16 cellular contexts compared by ENCODE assay signal in the genomic region with DNA sequence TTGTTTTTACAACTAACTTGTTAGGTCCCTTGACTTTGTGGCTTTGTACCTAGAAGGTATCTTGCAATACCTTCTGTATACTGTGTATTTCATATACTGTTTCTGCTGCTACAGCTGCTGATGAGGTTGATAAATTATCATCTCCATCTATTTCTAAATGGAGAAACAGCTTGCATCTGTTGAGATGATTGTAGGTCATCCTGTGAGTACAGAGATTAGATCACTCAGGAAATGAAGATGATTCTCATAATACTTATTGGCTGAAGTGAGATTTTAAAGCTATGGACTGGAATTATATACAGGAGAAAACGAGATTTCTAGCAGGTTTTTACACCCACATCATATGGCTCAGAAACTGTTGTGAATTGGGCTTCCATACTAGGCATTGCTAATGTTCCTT.
DNase-seq lines count a peak whose midpoint lies in the region; ATAC-seq, FAIRE-seq and TF ChIP-seq lines count a peak whose summit lies in the region.
"Had no signal": no experiment of that assay in that cellular context is flagged by ENCODE, and none has a peak within 500 bp of the region (broad histone marks: within the 10 kb centered on the region; RNA-seq: fewer than 3 reads in every experiment).

No MANE protein-coding gene starts in this region.

- no peaks in the 10 kb centered on the region for H3K9me3 Mint-ChIP-seq in T-helper 2 cell treated with Interferon-gamma antibody and Interleukin-4, amounts not matched to agents 5 μg/mL and 100 μg/mL, for 36 hours
- H3K9me3 Mint-ChIP-seq: memory B cell had no signal

- CTCF ChIA-PET in HEK293T (lab: Yijun Ruan, JAX) = no interaction called here

- no peak overlapping the region for H3K4me3 Mint-ChIP-seq in T-helper 2 cell treated with Interferon-gamma antibody and Interleukin-4, amounts not matched to agents 5 μg/mL and 100 μg/mL, for 36 hours
- H3K4me3 Mint-ChIP-seq: CD4-positive, alpha-beta T cell; memory B cell had no signal

- FAIRE-seq in D721Med (lab: Jason Lieb, UNC) (peak; percentile 21), urothelium cell line (lab: Jason Lieb, UNC) (no peak)
- FAIRE-seq: endothelial cell of umbilical vein, HTR-8/SVneo, islet of Langerhans had no signal

- H3K36me3 Mint-ChIP-seq in T-helper 2 cell treated with Interferon-gamma antibody and Interleukin-4, amounts not matched to agents 5 μg/mL and 100 μg/mL, for 36 hours (ENCODE audit: low read depth) = no peaks in the 10 kb centered on the region
- H3K36me3 Mint-ChIP-seq: memory B cell had no signal

- no peak for TF ChIP-seq CTCF in D721Med (IDR thresholded peaks at IDR 0.05; ENCODE audit: insufficient read depth, missing control alignments)

- ATAC-seq in GM19025 (IDR thresholded peaks at IDR 0.05; ENCODE audit: low read depth, unreplicated experiment) (peak; percentile 44), GM21825 (IDR thresholded peaks at IDR 0.05; ENCODE audit: unreplicated experiment) (peak; percentile 38), HG03432 (IDR thresholded peaks at IDR 0.05; ENCODE audit: unreplicated experiment) (peak; percentile 47)
- ATAC-seq: right cardiac atrium had no signal

- H3K27me3 Mint-ChIP-seq in T-helper 2 cell treated with Interferon-gamma antibody and Interleukin-4, amounts not matched to agents 5 μg/mL and 100 μg/mL, for 36 hours (ENCODE audit: low read depth) = no peaks in the 10 kb centered on the region
- H3K27me3 Mint-ChIP-seq: CD4-positive, alpha-beta T cell; memory B cell had no signal

- H3K27ac Mint-ChIP-seq in T-helper 2 cell treated with Interferon-gamma antibody and Interleukin-4, amounts not matched to agents 5 μg/mL and 100 μg/mL, for 36 hours = no peak overlapping the region
- H3K27ac Mint-ChIP-seq: CD4-positive, alpha-beta T cell; memory B cell had no signal

- POLR2A ChIA-PET in HEK293T (lab: Yijun Ruan, JAX) = no interaction called here

- H3K4me1 Mint-ChIP-seq in T-helper 2 cell treated with Interferon-gamma antibody and Interleukin-4, amounts not matched to agents 5 μg/mL and 100 μg/mL, for 36 hours (ENCODE audit: low read depth) = peaks cover 2% of the 10 kb centered on the region
- H3K4me1 Mint-ChIP-seq: memory B cell had no signal

- DNase-seq in D721Med (ENCODE audit: insufficient read length, low spot score) (no peak), iPS-NIHi7 (ENCODE audit: extremely low spot score) (no peak), HEK293T (ENCODE audit: extremely low spot score) (no peak), urothelium cell line (ENCODE audit: low spot score) (no peak)
- DNase-seq in T-helper 2 cell treated with Interferon-gamma antibody and Interleukin-4, amounts not matched to agents 5 μg/mL and 100 μg/mL, for 36 hours (ENCODE audit: low spot score) = no peak
- DNase-seq: activated CD8-positive, alpha-beta memory T cell treated with anti-CD3 and anti-CD28 coated beads for 24 hours; CD4-positive, alpha-beta T cell; NCI-H187; right cardiac atrium had no signal

TF ChIP-seq in HEK293T, 16 proteins besides CTCF, POLR2A, EP300 and RAD21:
- TF ChIP-seq NFRKB (IDR thresholded peaks at IDR 0.05) = no peak
- TF ChIP-seq SUZ12 (IDR thresholded peaks at IDR 0.05) = no peak
- no peak for TF ChIP-seq LEF1 (IDR thresholded peaks at IDR 0.05; ENCODE audit: borderline replicate concordance)
- TF ChIP-seq FOXA1 (IDR thresholded peaks at IDR 0.05) = no peak
- TF ChIP-seq FOXK2 (IDR thresholded peaks at IDR 0.05) = no peak
- TF ChIP-seq L3MBTL2 (conservative IDR thresholded peaks at IDR 0.05) = no peak
- no peak for TF ChIP-seq CTBP1 (IDR thresholded peaks at IDR 0.05; ENCODE audit: borderline replicate concordance)
- no peak for TF ChIP-seq PKNOX1 (IDR thresholded peaks at IDR 0.05)
- no peak for TF ChIP-seq ZNF384 (IDR thresholded peaks at IDR 0.05)
- TF ChIP-seq FOXM1 (IDR thresholded peaks at IDR 0.05; ENCODE audit: borderline replicate concordance) = no peak
- no peak for TF ChIP-seq BHLHE40 (IDR thresholded peaks at IDR 0.05; ENCODE audit: borderline replicate concordance)
- no peak for TF ChIP-seq TARDBP (IDR thresholded peaks at IDR 0.05)
- no peak for TF ChIP-seq SP1 (IDR thresholded peaks at IDR 0.05)
- TF ChIP-seq ARNT (IDR thresholded peaks at IDR 0.05) = no peak
